ENCODE assay signal across 16 cellular contexts in genomic region chr12:19222566-19222965, GRCh38.
DNase-seq lines count a peak whose midpoint lies in the region; ATAC-seq and TF ChIP-seq lines count a peak whose summit lies in the region.
"Had no signal": no experiment of that assay in that cellular context is flagged by ENCODE, and none has a peak within 500 bp of the region (broad histone marks: within the 10 kb centered on the region; RNA-seq: fewer than 3 reads in every experiment).

No MANE protein-coding gene starts in this region.

- H3K27me3 ChIP-seq in SK-N-SH (ENCODE audit: insufficient read depth): no peaks in the 10 kb centered on the region
- no peaks in the 10 kb centered on the region for H3K27me3 ChIP-seq in PC-3 (ENCODE audit: low read length)
- no peaks in the 10 kb centered on the region for H3K27me3 ChIP-seq in heart left ventricle
- no peaks in the 10 kb centered on the region for H3K27me3 ChIP-seq in brain microvascular endothelial cell (replicated peaks)
- H3K27me3 ChIP-seq: body of pancreas had no signal

- no TSS peak for BruUV-seq in PC-3 (replicated peaks; lab: Mats Ljungman, UMichigan)

- H3K4me1 ChIP-seq in SK-N-SH (ENCODE audit: control insufficient read depth in 1 of 2, insufficient read depth in 2 of 2, low read depth in 1 of 2, low read length in 1 of 2): peaks cover 5 to 14% of the 10 kb centered on the region in 2 experiments; a peak in 3 of 4 replicates
- H3K4me1 ChIP-seq in PC-3 (ENCODE audit: insufficient read depth, low read length): peaks cover 26% of the 10 kb centered on the region
- peaks cover 0 to 38% (median 18%) of the 10 kb centered on the region in 12 donors for H3K4me1 ChIP-seq in heart left ventricle

- peaks cover 0 to 5% of the 10 kb centered on the region in 2 donors for H3K36me3 Mint-ChIP-seq in stimulated activated naive B cell treated with anti-CD40 and anti-IgM and Interleukin-4, amounts not matched to agents 10 μg/mL and 1 μg/mL and 100 μg/mL, for 72 hours
- H3K36me3 Mint-ChIP-seq: activated naive CD4-positive, alpha-beta T cell treated with anti-CD3 and anti-CD28 coated beads, Interleukin-2, amount 50 U/mL, for 24 hours had no signal

- in situ Hi-C loops in brain microvascular endothelial cell (cut with HindIII; ENCODE audit: low pct_ligation_motif_present, low sequenced_read_pairs): no loop called here

- H3K36me3 ChIP-seq in SK-N-SH (replicated peaks in 1 of 2; ENCODE audit: control insufficient read depth in 1 of 2, insufficient read depth in 2 of 2, low read length in 1 of 2) (no peaks in the 10 kb centered on the region), PC-3 (ENCODE audit: low read depth, low read length) (no peaks in the 10 kb centered on the region), heart left ventricle (no peaks in the 10 kb centered on the region), brain microvascular endothelial cell (replicated peaks) (no peaks in the 10 kb centered on the region)

- H3K27ac ChIP-seq in SK-N-SH (ENCODE audit: low read depth in 2 of 2, low read length in 1 of 2) (no peak overlapping the region; a peak in 2 of 4 replicates), PC-3 (ENCODE audit: low read length) (peak overlapping the region; percentile 90), heart left ventricle (peak overlapping the region in 9 of 12 donors; percentile 1 to 52 (median 11)), brain microvascular endothelial cell (no peak overlapping the region)
- H3K27ac ChIP-seq: body of pancreas had no signal

- no peak for TF ChIP-seq POLR2A in heart left ventricle (IDR thresholded peaks at IDR 0.05)

- no peak overlapping the region for H3K4me3 ChIP-seq in SK-N-SH (ENCODE audit: low read depth in 2 of 2, low read length in 1 of 2)
- H3K4me3 ChIP-seq in PC-3 (ENCODE audit: low read length): no peak overlapping the region
- no peak overlapping the region for H3K4me3 ChIP-seq in heart left ventricle
- no peak overlapping the region for H3K4me3 ChIP-seq in brain microvascular endothelial cell (ENCODE audit: low read depth, low read length)
- H3K4me3 ChIP-seq: body of pancreas had no signal

- POLR2A ChIA-PET in SK-N-SH (lab: Yijun Ruan, JAX): no interaction called here
- POLR2A ChIA-PET in PC-3 (lab: Charles Lee; ENCODE audit: unreplicated experiment): no interaction called here

- H2AFZ ChIP-seq in SK-N-SH (ENCODE audit: low read depth): no peak overlapping the region
- no peak overlapping the region for H2AFZ ChIP-seq in PC-3 (ENCODE audit: low read length)

- no peaks in the 10 kb centered on the region for H3K27me3 Mint-ChIP-seq in stimulated activated naive B cell treated with anti-CD40 and anti-IgM and Interleukin-4, amounts not matched to agents 10 μg/mL and 1 μg/mL and 100 μg/mL, for 72 hours

- 76% methylated on average over 3 of the region's 3 CpGs for WGBS in SK-N-SH (ENCODE audit: low lambda C conversion rate)
- WGBS in heart left ventricle, 4 donors: 44 to 61% (median 51%) methylated on average over 3 of the region's 3 CpGs

- ATAC-seq in SK-N-SH treated with all-trans-retinoic acid at 6 μM for 48 hours (peak; percentile 31), PC-3 (no peak), heart left ventricle (peak in 2 of 4 donors; percentile 18 to 26), GM21526 (IDR thresholded peaks at IDR 0.05; ENCODE audit: low FRiP score, unreplicated experiment) (no peak)
- peak; percentile 65 to 72 for ATAC-seq in stimulated activated naive B cell treated with anti-CD40 and anti-IgM and Interleukin-4, amounts not matched to agents 10 μg/mL and 1 μg/mL and 100 μg/mL, for 72 hours (replicated peaks)
- ATAC-seq: body of pancreas had no signal

- H3K9me2 ChIP-seq in SK-N-SH (no peaks in the 10 kb centered on the region), PC-3 (replicated peaks; ENCODE audit: low read length) (no peaks in the 10 kb centered on the region)

- H3K79me2 ChIP-seq in SK-N-SH (ENCODE audit: insufficient read depth) (no peaks in the 10 kb centered on the region), PC-3 (ENCODE audit: low read length) (no peaks in the 10 kb centered on the region)

- DNase-seq in SK-N-SH (no peak), PC-3 (no peak), heart left ventricle (no peak), brain microvascular endothelial cell (no peak)
- no peak for DNase-seq in stimulated activated naive B cell treated with anti-CD40 and anti-IgM and Interleukin-4, amounts not matched to agents 10 μg/mL and 1 μg/mL and 100 μg/mL, for 72 hours
- DNase-seq in activated naive CD4-positive, alpha-beta T cell treated with Interleukin-2 at 50 U/mL for 16 hours: no peak
- DNase-seq: activated CD4-positive, alpha-beta T cell treated with anti-CD3 and anti-CD28 coated beads, Interleukin-2, amount 50 U/mL, for 4 hours; activated T-cell treated with anti-CD3 and anti-CD28 coated beads for 4 hours; body of pancreas; kidney; midbrain; NCI-H187 treated with DMSO at 0.1 percent for 48 hours; NCI-H774 had no signal

- H3K9me3 ChIP-seq in SK-N-SH: no peaks in the 10 kb centered on the region
- no peaks in the 10 kb centered on the region for H3K9me3 ChIP-seq in PC-3 (ENCODE audit: low read length)
- peaks cover 0 to 13% (median 0%) of the 10 kb centered on the region in 12 donors for H3K9me3 ChIP-seq in heart left ventricle
- H3K9me3 ChIP-seq: body of pancreas had no signal

- CTCF ChIA-PET in SK-N-SH (lab: Yijun Ruan, JAX) (interaction anchor here (0.6 to 2.3 kb wide), 5 partner anchors 7 to 320 kb away, joined by 3 to 6 read pairs (median 4); no protein-coding TSS in a partner anchor), PC-3 (lab: Charles Lee) (interaction anchor here (0.7 kb wide), 1 partner anchor 91 kb away, joined by 3 read pairs; no protein-coding TSS in a partner anchor)

- TF ChIP-seq RAD21 in SK-N-SH (IDR thresholded peaks at IDR 0.05; ENCODE audit: low read length): no peak

- peaks cover 1 to 7% of the 10 kb centered on the region in 2 donors for H3K9me3 Mint-ChIP-seq in stimulated activated naive B cell treated with anti-CD40 and anti-IgM and Interleukin-4, amounts not matched to agents 10 μg/mL and 1 μg/mL and 100 μg/mL, for 72 hours
- H3K9me3 Mint-ChIP-seq: activated naive CD4-positive, alpha-beta T cell treated with anti-CD3 and anti-CD28 coated beads, Interleukin-2, amount 50 U/mL, for 24 hours had no signal

- TF ChIP-seq CTCF in SK-N-SH (IDR thresholded peaks at IDR 0.05) (no peak), PC-3 (conservative IDR thresholded peaks at IDR 0.05; ENCODE audit: low read depth, low read length) (no peak), heart left ventricle (IDR thresholded peaks at IDR 0.05) (no peak), brain microvascular endothelial cell (IDR thresholded peaks at IDR 0.05; ENCODE audit: low read depth, low read length, missing control alignments) (no peak)

- peaks cover 11 to 34% of the 10 kb centered on the region in 2 donors for H3K4me1 Mint-ChIP-seq in stimulated activated naive B cell treated with anti-CD40 and anti-IgM and Interleukin-4, amounts not matched to agents 10 μg/mL and 1 μg/mL and 100 μg/mL, for 72 hours
- H3K4me1 Mint-ChIP-seq: activated naive CD4-positive, alpha-beta T cell treated with anti-CD3 and anti-CD28 coated beads, Interleukin-2, amount 50 U/mL, for 24 hours had no signal

- H3K27ac Mint-ChIP-seq in stimulated activated naive B cell treated with anti-CD40 and anti-IgM and Interleukin-4, amounts not matched to agents 10 μg/mL and 1 μg/mL and 100 μg/mL, for 72 hours: peak overlapping the region; percentile 72
- H3K27ac Mint-ChIP-seq: activated naive CD4-positive, alpha-beta T cell treated with anti-CD3 and anti-CD28 coated beads, Interleukin-2, amount 50 U/mL, for 24 hours had no signal

- H3K9ac ChIP-seq in SK-N-SH: no peak overlapping the region
- H3K9ac ChIP-seq in PC-3 (ENCODE audit: low read length): 0 out of 2 replicates have a peak overlapping the region, but pooled peaks have one; percentile 18

- no peak for TF ChIP-seq EP300 in SK-N-SH (IDR thresholded peaks at IDR 0.05; ENCODE audit: borderline replicate concordance in 1 of 2, low read depth in 1 of 2, low read length in 1 of 2)

- H3K4me2 ChIP-seq in SK-N-SH (no peak overlapping the region), PC-3 (ENCODE audit: low read length) (no peak overlapping the region)

- intact Hi-C loops in PC-3 (cut with micrococcal nuclease) (loop anchor here (1.0 kb wide), 1 partner anchor 21 kb away; no protein-coding TSS in a partner anchor), heart left ventricle (cut with DNase I) (loop anchor here in 1 of 10 donors (10.0 kb wide), 1 partner anchor 62 kb away; no protein-coding TSS in a partner anchor)

- H3F3A ChIP-seq in SK-N-SH (replicated peaks; ENCODE audit: insufficient read depth) (peaks cover 11% of the 10 kb centered on the region), PC-3 (ENCODE audit: low read length, unreplicated experiment) (peaks cover 6% of the 10 kb centered on the region)

- H4K20me1 ChIP-seq in SK-N-SH (ENCODE audit: insufficient read depth) (no peaks in the 10 kb centered on the region), PC-3 (ENCODE audit: low read length) (no peaks in the 10 kb centered on the region)

- peak overlapping the region in 1 of 2 donors; percentile 51 for H3K4me3 Mint-ChIP-seq in stimulated activated naive B cell treated with anti-CD40 and anti-IgM and Interleukin-4, amounts not matched to agents 10 μg/mL and 1 μg/mL and 100 μg/mL, for 72 hours
- H3K4me3 Mint-ChIP-seq: activated naive CD4-positive, alpha-beta T cell treated with anti-CD3 and anti-CD28 coated beads, Interleukin-2, amount 50 U/mL, for 24 hours had no signal

TF ChIP-seq in SK-N-SH treated with all-trans-retinoic acid at 6 μM for 48 hours, 23 proteins besides CTCF, POLR2A, EP300 and RAD21 (continues in another document):
- TF ChIP-seq TOX (CRISPR knock-in tag; IDR thresholded peaks at IDR 0.05; ENCODE audit: borderline replicate concordance) (no peak), OSR1 (CRISPR knock-in tag; IDR thresholded peaks at IDR 0.05) (no peak), ZFP30 (CRISPR knock-in tag; IDR thresholded peaks at IDR 0.05) (no peak)

TF ChIP-seq in SK-N-SH, 30 proteins besides CTCF, POLR2A, EP300 and RAD21:
- TF ChIP-seq FOXJ3 (CRISPR knock-in tag; IDR thresholded peaks at IDR 0.05) (no peak), EZH2phosphoT487 (IDR thresholded peaks at IDR 0.05; ENCODE audit: borderline replicate concordance, low read depth) (no peak), GABPA (IDR thresholded peaks at IDR 0.05; ENCODE audit: low read depth) (no peak), RXRA (IDR thresholded peaks at IDR 0.05; ENCODE audit: borderline replicate concordance, low read depth) (no peak)
TF ChIP-seq in SK-N-SH: peak in this region for 0.

Comparison
In these comparisons a context has a peak if more than half of its experiments do, and no peak if none do; other contexts are left out.
1. ATAC-seq: peak in SK-N-SH treated with all-trans-retinoic acid at 6 μM for 48 hours (single experiment) and stimulated activated naive B cell treated with anti-CD40 and anti-IgM and Interleukin-4, amounts not matched to agents 10 μg/mL and 1 μg/mL and 100 μg/mL, for 72 hours (2 of 2); none in PC-3 (single experiment) and GM21526 (single experiment).
2. H3K27ac ChIP-seq: peak in PC-3 (single experiment) and heart left ventricle (9 of 12); none in SK-N-SH (0 of 2) and brain microvascular endothelial cell (single experiment).